1 cellular context compared by ENCODE assay signal in the genomic region with DNA sequence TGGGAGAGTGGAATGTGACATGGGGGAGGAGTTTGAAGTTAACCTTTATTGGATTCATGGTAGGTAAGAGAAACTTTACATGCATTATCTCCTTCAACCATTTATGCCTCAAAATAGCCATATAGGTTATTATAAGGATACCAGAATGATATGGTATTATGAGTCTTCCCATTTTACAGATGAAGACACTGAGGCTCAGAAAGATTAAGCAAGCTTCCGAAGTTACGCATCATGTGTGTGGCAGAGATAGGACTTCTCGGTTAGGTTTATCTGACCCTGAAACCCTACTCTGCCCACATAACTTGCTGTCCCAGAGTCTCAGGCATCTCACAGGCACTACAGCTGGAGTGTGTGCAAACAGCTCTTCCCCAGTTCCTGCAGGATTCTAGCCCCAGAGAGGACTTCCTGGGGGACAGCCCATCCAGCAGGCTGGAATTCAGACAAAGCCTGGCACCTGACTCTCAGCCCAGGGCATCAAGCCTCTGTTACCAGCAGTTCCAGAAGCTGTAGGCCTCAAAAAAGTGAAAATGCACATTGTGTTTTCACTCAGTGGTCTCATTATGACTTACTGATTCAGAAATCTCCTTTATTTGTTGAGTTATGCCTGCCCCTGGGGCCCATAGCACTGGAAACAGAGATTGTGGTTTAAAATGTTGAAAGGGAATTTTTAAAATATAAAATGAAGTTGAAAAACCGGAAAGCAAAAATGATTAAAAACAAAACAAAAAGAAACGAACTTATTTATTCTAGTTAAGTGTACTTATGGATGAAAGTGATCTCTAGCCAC.
TF ChIP-seq lines count a peak whose summit lies in the region.

No MANE protein-coding gene starts in this region.

TF ChIP-seq in GM12878, 131 proteins besides CTCF, POLR2A, EP300 and RAD21 (continued from another document):
- TF ChIP-seq, protein P1, sequence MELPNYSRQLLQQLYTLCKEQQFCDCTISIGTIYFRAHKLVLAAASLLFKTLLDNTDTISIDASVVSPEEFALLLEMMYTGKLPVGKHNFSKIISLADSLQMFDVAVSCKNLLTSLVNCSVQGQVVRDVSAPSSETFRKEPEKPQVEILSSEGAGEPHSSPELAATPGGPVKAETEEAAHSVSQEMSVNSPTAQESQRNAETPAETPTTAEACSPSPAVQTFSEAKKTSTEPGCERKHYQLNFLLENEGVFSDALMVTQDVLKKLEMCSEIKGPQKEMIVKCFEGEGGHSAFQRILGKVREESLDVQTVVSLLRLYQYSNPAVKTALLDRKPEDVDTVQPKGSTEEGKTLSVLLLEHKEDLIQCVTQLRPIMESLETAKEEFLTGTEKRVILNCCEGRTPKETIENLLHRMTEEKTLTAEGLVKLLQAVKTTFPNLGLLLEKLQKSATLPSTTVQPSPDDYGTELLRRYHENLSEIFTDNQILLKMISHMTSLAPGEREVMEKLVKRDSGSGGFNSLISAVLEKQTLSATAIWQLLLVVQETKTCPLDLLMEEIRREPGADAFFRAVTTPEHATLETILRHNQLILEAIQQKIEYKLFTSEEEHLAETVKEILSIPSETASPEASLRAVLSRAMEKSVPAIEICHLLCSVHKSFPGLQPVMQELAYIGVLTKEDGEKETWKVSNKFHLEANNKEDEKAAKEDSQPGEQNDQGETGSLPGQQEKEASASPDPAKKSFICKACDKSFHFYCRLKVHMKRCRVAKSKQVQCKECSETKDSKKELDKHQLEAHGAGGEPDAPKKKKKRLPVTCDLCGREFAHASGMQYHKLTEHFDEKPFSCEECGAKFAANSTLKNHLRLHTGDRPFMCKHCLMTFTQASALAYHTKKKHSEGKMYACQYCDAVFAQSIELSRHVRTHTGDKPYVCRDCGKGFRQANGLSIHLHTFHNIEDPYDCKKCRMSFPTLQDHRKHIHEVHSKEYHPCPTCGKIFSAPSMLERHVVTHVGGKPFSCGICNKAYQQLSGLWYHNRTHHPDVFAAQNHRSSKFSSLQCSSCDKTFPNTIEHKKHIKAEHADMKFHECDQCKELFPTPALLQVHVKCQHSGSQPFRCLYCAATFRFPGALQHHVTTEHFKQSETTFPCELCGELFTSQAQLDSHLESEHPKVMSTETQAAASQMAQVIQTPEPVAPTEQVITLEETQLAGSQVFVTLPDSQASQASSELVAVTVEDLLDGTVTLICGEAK (IDR thresholded peaks at IDR 0.05; ENCODE audit: borderline replicate concordance): no peak
- TF ChIP-seq BRCA1 (IDR thresholded peaks at IDR 0.05; ENCODE audit: low read depth, low read length) (no peak), CBFB (IDR thresholded peaks at IDR 0.05; ENCODE audit: low read depth) (no peak), EZH2 (IDR thresholded peaks at IDR 0.05; ENCODE audit: borderline replicate concordance, control insufficient read depth, low read depth, low read length) (no peak), EED (IDR thresholded peaks at IDR 0.05; ENCODE audit: low read depth) (no peak; the same call in 1 of the 2 replicates), SUZ12 (IDR thresholded peaks at IDR 0.05; ENCODE audit: unreplicated experiment) (no peak), PML (IDR thresholded peaks at IDR 0.05; ENCODE audit: low read length) (no peak), MYC (IDR thresholded peaks at IDR 0.05; ENCODE audit: insufficient read depth, insufficient read length, insufficient replicate concordance, low read length, severe bottlenecking) (no peak), NR2C1 (IDR thresholded peaks at IDR 0.05) (no peak), NFYA (IDR thresholded peaks at IDR 0.05; ENCODE audit: borderline replicate concordance, low read depth, low read length) (no peak), TCF7 (IDR thresholded peaks at IDR 0.05; ENCODE audit: borderline replicate concordance) (no peak), TCF12 (IDR thresholded peaks at IDR 0.05; ENCODE audit: low read depth, low read length) (no peak), KLF5 (IDR thresholded peaks at IDR 0.05; ENCODE audit: partially characterized antibody) (no peak), ASH2L (IDR thresholded peaks at IDR 0.05; ENCODE audit: borderline replicate concordance, low read depth) (no peak), NFIC (IDR thresholded peaks at IDR 0.05; ENCODE audit: low read depth, low read length) (peak; percentile 54), ZNF24 (IDR thresholded peaks at IDR 0.05) (no peak), JUNB (IDR thresholded peaks at IDR 0.05) (peak; percentile 77), ZNF274 (IDR thresholded peaks at IDR 0.05; ENCODE audit: insufficient read depth, insufficient read length) (no peak), RUNX3 (IDR thresholded peaks at IDR 0.05; ENCODE audit: low read length) (peak; percentile 79)
- TF ChIP-seq, protein P2, sequence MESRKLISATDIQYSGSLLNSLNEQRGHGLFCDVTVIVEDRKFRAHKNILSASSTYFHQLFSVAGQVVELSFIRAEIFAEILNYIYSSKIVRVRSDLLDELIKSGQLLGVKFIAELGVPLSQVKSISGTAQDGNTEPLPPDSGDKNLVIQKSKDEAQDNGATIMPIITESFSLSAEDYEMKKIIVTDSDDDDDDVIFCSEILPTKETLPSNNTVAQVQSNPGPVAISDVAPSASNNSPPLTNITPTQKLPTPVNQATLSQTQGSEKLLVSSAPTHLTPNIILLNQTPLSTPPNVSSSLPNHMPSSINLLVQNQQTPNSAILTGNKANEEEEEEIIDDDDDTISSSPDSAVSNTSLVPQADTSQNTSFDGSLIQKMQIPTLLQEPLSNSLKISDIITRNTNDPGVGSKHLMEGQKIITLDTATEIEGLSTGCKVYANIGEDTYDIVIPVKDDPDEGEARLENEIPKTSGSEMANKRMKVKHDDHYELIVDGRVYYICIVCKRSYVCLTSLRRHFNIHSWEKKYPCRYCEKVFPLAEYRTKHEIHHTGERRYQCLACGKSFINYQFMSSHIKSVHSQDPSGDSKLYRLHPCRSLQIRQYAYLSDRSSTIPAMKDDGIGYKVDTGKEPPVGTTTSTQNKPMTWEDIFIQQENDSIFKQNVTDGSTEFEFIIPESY (IDR thresholded peaks at IDR 0.05): no peak
- TF ChIP-seq, protein P3, sequence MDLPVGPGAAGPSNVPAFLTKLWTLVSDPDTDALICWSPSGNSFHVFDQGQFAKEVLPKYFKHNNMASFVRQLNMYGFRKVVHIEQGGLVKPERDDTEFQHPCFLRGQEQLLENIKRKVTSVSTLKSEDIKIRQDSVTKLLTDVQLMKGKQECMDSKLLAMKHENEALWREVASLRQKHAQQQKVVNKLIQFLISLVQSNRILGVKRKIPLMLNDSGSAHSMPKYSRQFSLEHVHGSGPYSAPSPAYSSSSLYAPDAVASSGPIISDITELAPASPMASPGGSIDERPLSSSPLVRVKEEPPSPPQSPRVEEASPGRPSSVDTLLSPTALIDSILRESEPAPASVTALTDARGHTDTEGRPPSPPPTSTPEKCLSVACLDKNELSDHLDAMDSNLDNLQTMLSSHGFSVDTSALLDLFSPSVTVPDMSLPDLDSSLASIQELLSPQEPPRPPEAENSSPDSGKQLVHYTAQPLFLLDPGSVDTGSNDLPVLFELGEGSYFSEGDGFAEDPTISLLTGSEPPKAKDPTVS (IDR thresholded peaks at IDR 0.05; ENCODE audit: low read depth, low read length): no peak
- TF ChIP-seq, protein P4, sequence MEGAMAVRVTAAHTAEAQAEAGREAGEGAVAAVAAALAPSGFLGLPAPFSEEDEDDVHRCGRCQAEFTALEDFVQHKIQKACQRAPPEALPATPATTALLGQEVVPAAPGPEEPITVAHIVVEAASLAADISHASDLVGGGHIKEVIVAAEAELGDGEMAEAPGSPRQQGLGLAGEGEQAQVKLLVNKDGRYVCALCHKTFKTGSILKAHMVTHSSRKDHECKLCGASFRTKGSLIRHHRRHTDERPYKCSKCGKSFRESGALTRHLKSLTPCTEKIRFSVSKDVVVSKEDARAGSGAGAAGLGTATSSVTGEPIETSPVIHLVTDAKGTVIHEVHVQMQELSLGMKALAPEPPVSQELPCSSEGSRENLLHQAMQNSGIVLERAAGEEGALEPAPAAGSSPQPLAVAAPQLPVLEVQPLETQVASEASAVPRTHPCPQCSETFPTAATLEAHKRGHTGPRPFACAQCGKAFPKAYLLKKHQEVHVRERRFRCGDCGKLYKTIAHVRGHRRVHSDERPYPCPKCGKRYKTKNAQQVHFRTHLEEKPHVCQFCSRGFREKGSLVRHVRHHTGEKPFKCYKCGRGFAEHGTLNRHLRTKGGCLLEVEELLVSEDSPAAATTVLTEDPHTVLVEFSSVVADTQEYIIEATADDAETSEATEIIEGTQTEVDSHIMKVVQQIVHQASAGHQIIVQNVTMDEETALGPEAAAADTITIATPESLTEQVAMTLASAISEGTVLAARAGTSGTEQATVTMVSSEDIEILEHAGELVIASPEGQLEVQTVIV (IDR thresholded peaks at IDR 0.05; ENCODE audit: borderline replicate concordance, partially characterized antibody): no peak
- TF ChIP-seq, protein P5, sequence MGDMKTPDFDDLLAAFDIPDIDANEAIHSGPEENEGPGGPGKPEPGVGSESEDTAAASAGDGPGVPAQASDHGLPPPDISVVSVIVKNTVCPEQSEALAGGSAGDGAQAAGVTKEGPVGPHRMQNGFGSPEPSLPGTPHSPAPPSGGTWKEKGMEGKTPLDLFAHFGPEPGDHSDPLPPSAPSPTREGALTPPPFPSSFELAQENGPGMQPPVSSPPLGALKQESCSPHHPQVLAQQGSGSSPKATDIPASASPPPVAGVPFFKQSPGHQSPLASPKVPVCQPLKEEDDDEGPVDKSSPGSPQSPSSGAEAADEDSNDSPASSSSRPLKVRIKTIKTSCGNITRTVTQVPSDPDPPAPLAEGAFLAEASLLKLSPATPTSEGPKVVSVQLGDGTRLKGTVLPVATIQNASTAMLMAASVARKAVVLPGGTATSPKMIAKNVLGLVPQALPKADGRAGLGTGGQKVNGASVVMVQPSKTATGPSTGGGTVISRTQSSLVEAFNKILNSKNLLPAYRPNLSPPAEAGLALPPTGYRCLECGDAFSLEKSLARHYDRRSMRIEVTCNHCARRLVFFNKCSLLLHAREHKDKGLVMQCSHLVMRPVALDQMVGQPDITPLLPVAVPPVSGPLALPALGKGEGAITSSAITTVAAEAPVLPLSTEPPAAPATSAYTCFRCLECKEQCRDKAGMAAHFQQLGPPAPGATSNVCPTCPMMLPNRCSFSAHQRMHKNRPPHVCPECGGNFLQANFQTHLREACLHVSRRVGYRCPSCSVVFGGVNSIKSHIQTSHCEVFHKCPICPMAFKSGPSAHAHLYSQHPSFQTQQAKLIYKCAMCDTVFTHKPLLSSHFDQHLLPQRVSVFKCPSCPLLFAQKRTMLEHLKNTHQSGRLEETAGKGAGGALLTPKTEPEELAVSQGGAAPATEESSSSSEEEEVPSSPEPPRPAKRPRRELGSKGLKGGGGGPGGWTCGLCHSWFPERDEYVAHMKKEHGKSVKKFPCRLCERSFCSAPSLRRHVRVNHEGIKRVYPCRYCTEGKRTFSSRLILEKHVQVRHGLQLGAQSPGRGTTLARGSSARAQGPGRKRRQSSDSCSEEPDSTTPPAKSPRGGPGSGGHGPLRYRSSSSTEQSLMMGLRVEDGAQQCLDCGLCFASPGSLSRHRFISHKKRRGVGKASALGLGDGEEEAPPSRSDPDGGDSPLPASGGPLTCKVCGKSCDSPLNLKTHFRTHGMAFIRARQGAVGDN (IDR thresholded peaks at IDR 0.05): no peak
- TF ChIP-seq, protein P6, sequence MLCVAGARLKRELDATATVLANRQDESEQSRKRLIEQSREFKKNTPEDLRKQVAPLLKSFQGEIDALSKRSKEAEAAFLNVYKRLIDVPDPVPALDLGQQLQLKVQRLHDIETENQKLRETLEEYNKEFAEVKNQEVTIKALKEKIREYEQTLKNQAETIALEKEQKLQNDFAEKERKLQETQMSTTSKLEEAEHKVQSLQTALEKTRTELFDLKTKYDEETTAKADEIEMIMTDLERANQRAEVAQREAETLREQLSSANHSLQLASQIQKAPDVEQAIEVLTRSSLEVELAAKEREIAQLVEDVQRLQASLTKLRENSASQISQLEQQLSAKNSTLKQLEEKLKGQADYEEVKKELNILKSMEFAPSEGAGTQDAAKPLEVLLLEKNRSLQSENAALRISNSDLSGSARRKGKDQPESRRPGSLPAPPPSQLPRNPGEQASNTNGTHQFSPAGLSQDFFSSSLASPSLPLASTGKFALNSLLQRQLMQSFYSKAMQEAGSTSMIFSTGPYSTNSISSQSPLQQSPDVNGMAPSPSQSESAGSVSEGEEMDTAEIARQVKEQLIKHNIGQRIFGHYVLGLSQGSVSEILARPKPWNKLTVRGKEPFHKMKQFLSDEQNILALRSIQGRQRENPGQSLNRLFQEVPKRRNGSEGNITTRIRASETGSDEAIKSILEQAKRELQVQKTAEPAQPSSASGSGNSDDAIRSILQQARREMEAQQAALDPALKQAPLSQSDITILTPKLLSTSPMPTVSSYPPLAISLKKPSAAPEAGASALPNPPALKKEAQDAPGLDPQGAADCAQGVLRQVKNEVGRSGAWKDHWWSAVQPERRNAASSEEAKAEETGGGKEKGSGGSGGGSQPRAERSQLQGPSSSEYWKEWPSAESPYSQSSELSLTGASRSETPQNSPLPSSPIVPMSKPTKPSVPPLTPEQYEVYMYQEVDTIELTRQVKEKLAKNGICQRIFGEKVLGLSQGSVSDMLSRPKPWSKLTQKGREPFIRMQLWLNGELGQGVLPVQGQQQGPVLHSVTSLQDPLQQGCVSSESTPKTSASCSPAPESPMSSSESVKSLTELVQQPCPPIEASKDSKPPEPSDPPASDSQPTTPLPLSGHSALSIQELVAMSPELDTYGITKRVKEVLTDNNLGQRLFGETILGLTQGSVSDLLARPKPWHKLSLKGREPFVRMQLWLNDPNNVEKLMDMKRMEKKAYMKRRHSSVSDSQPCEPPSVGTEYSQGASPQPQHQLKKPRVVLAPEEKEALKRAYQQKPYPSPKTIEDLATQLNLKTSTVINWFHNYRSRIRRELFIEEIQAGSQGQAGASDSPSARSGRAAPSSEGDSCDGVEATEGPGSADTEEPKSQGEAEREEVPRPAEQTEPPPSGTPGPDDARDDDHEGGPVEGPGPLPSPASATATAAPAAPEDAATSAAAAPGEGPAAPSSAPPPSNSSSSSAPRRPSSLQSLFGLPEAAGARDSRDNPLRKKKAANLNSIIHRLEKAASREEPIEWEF (IDR thresholded peaks at IDR 0.05; ENCODE audit: insufficient replicate concordance, low read depth, low read length): no peak
TF ChIP-seq in GM12878: peak in this region for 4.
